ENCODE assay signal across 1 cellular context in genomic region chr2:195662138-195662537, GRCh38.
TF ChIP-seq lines count a peak whose summit lies in the region.

No MANE protein-coding gene starts in this region.

TF ChIP-seq in K562, 482 proteins besides CTCF, POLR2A, EP300 and RAD21 (continued from another document):
- TF ChIP-seq, protein P1, sequence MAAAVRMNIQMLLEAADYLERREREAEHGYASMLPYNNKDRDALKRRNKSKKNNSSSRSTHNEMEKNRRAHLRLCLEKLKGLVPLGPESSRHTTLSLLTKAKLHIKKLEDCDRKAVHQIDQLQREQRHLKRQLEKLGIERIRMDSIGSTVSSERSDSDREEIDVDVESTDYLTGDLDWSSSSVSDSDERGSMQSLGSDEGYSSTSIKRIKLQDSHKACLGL (CRISPR knock-in tag; IDR thresholded peaks at IDR 0.05; ENCODE audit: borderline replicate concordance, poor library complexity, severe bottlenecking) = no peak
- TF ChIP-seq C11orf30 (IDR thresholded peaks at IDR 0.05; ENCODE audit: low read depth) (no peak), TBL1XR1 (IDR thresholded peaks at IDR 0.05; ENCODE audit: low read length in 2 of 2) (peak; percentile 30 to 39; a peak in 1 of 4 replicates), JUND (IDR thresholded peaks at IDR 0.05; ENCODE audit: borderline replicate concordance, low read depth, low read length) (peak; percentile 72), JUND (tag; IDR thresholded peaks at IDR 0.05; ENCODE audit: borderline replicate concordance, low read depth, low read length) (peak; percentile 81; the same call in 2 of the 3 replicates), SMAD3 (CRISPR knock-in tag; conservative IDR thresholded peaks at IDR 0.05) (no peak), ZNF668 (CRISPR knock-in tag; IDR thresholded peaks at IDR 0.05) (no peak), STAT5B (CRISPR knock-in tag; IDR thresholded peaks at IDR 0.05) (no peak), HMG20A (CRISPR knock-in tag; conservative IDR thresholded peaks at IDR 0.05) (no peak), FOXK2 (conservative IDR thresholded peaks at IDR 0.05 in 1 of 2, IDR thresholded peaks at IDR 0.05 in 1 of 2; ENCODE audit: low read depth in 2 of 2) (no peak), ZNF445 (CRISPR knock-in tag; IDR thresholded peaks at IDR 0.05; ENCODE audit: low read depth) (no peak), TAF9B (IDR thresholded peaks at IDR 0.05; ENCODE audit: partially characterized antibody) (no peak), ZNF311 (CRISPR knock-in tag; IDR thresholded peaks at IDR 0.05) (no peak), RCOR1 (IDR thresholded peaks at IDR 0.05; ENCODE audit: borderline replicate concordance in 1 of 2, low read depth in 2 of 2, low read length in 2 of 2) (peak in 1 of 2 experiments; percentile 72; a peak in 2 of 4 replicates), SP1 (CRISPR knock-in tag; IDR thresholded peaks at IDR 0.05) (no peak)
- TF ChIP-seq, protein P2, sequence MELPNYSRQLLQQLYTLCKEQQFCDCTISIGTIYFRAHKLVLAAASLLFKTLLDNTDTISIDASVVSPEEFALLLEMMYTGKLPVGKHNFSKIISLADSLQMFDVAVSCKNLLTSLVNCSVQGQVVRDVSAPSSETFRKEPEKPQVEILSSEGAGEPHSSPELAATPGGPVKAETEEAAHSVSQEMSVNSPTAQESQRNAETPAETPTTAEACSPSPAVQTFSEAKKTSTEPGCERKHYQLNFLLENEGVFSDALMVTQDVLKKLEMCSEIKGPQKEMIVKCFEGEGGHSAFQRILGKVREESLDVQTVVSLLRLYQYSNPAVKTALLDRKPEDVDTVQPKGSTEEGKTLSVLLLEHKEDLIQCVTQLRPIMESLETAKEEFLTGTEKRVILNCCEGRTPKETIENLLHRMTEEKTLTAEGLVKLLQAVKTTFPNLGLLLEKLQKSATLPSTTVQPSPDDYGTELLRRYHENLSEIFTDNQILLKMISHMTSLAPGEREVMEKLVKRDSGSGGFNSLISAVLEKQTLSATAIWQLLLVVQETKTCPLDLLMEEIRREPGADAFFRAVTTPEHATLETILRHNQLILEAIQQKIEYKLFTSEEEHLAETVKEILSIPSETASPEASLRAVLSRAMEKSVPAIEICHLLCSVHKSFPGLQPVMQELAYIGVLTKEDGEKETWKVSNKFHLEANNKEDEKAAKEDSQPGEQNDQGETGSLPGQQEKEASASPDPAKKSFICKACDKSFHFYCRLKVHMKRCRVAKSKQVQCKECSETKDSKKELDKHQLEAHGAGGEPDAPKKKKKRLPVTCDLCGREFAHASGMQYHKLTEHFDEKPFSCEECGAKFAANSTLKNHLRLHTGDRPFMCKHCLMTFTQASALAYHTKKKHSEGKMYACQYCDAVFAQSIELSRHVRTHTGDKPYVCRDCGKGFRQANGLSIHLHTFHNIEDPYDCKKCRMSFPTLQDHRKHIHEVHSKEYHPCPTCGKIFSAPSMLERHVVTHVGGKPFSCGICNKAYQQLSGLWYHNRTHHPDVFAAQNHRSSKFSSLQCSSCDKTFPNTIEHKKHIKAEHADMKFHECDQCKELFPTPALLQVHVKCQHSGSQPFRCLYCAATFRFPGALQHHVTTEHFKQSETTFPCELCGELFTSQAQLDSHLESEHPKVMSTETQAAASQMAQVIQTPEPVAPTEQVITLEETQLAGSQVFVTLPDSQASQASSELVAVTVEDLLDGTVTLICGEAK (IDR thresholded peaks at IDR 0.05) = no peak
- TF ChIP-seq, protein P2 (CRISPR knock-in tag; IDR thresholded peaks at IDR 0.05) = no peak
